12 cellular contexts compared by ENCODE assay signal in genomic region chr4:76856183-76856969, GRCh38. TPM values are rescaled to one million over a fixed set of nuclear protein-coding genes. Genes with fewer than 3 reads are reported as not detected.
DNase-seq lines count a peak whose midpoint lies in the region; TF ChIP-seq lines count a peak whose summit lies in the region.
"Had no signal": no experiment of that assay in that cellular context is flagged by ENCODE, and none has a peak within 500 bp of the region (broad histone marks: within the 10 kb centered on the region; RNA-seq: fewer than 3 reads in every experiment).

No MANE protein-coding gene starts in this region.

- TF ChIP-seq CTCF in epithelial cell of proximal tubule (conservative IDR thresholded peaks at IDR 0.05; ENCODE audit: low read depth, low read length) (no peak), osteoblast (IDR thresholded peaks at IDR 0.05; ENCODE audit: extremely low read depth, low read depth, low read length) (no peak)

- CTCF ChIA-PET in CD8-positive, alpha-beta memory T cell (lab: Charles Lee) = no interaction called here

- H3K4me3 ChIP-seq in epithelial cell of proximal tubule (ENCODE audit: low read depth, low read length) (no peak overlapping the region), osteoblast (ENCODE audit: insufficient read depth, low read length) (no peak overlapping the region)
- H3K4me3 ChIP-seq in CD8-positive, alpha-beta memory T cell (ENCODE audit: low read length) = no peak overlapping the region

- H2AFZ ChIP-seq in osteoblast (ENCODE audit: low read length) = no peak overlapping the region

- peaks cover 10 to 37% of the 10 kb centered on the region in 2 donors for H3K27me3 Mint-ChIP-seq in CD8-positive, alpha-beta memory T cell

- H3K27ac Mint-ChIP-seq in CD8-positive, alpha-beta memory T cell = no peak overlapping the region
- H3K27ac Mint-ChIP-seq: naive B cell; T-helper 2 cell treated with Interferon-gamma antibody and Interleukin-4, amounts not matched to agents 5 μg/mL and 100 μg/mL, for 36 hours had no signal

- H3K4me1 ChIP-seq in osteoblast (ENCODE audit: insufficient read depth, low read length) = peaks cover 18% of the 10 kb centered on the region
- no peaks in the 10 kb centered on the region for H3K4me1 ChIP-seq in CD8-positive, alpha-beta memory T cell (ENCODE audit: insufficient read depth, low read length)

- peaks cover 0 to 5% (median 0%) of the 10 kb centered on the region in 3 donors for H3K4me1 Mint-ChIP-seq in CD8-positive, alpha-beta memory T cell
- H3K4me1 Mint-ChIP-seq: naive B cell had no signal

- POLR2A ChIA-PET in CD8-positive, alpha-beta memory T cell (lab: Charles Lee) = no interaction called here

- peak overlapping the region; percentile 19 for H3K27ac ChIP-seq in osteoblast (ENCODE audit: low read depth, low read length)
- H3K27ac ChIP-seq in CD8-positive, alpha-beta memory T cell (ENCODE audit: low read depth, low read length) = no peak overlapping the region

- H3K4me2 ChIP-seq in osteoblast (ENCODE audit: insufficient read depth, low read length) = no peak overlapping the region

- H3K9me3 ChIP-seq in osteoblast (ENCODE audit: low read depth, low read length) = no peaks in the 10 kb centered on the region
- no peaks in the 10 kb centered on the region for H3K9me3 ChIP-seq in CD8-positive, alpha-beta memory T cell (ENCODE audit: low read length)

- H4K20me1 ChIP-seq in osteoblast (ENCODE audit: insufficient read depth, low read length) = no peaks in the 10 kb centered on the region

- H3K9me3 Mint-ChIP-seq in CD8-positive, alpha-beta memory T cell = no peaks in the 10 kb centered on the region
- H3K9me3 Mint-ChIP-seq: naive B cell; T-helper 2 cell treated with Interferon-gamma antibody and Interleukin-4, amounts not matched to agents 5 μg/mL and 100 μg/mL, for 36 hours had no signal

- H3K79me2 ChIP-seq in osteoblast (ENCODE audit: insufficient read depth, low read length) = no peaks in the 10 kb centered on the region

- no peaks in the 10 kb centered on the region for H3K36me3 ChIP-seq in osteoblast (ENCODE audit: insufficient read depth, low read length)
- no peaks in the 10 kb centered on the region for H3K36me3 ChIP-seq in CD8-positive, alpha-beta memory T cell (ENCODE audit: insufficient read depth, low read length)

- H3K4me3 Mint-ChIP-seq in CD8-positive, alpha-beta memory T cell = no peak overlapping the region
- H3K4me3 Mint-ChIP-seq: naive B cell; T-helper 2 cell treated with Interferon-gamma antibody and Interleukin-4, amounts not matched to agents 5 μg/mL and 100 μg/mL, for 36 hours had no signal

- H3K27me3 ChIP-seq in osteoblast (ENCODE audit: insufficient read depth, low read length) = no peaks in the 10 kb centered on the region
- no peaks in the 10 kb centered on the region for H3K27me3 ChIP-seq in CD8-positive, alpha-beta memory T cell (ENCODE audit: insufficient read depth, low read length, poor library complexity, severe bottlenecking)

- no peaks in the 10 kb centered on the region for H3K36me3 Mint-ChIP-seq in CD8-positive, alpha-beta memory T cell
- H3K36me3 Mint-ChIP-seq: naive B cell had no signal

- peak; percentile 39 for DNase-seq in D341Med (ENCODE audit: low spot score)
- peak; percentile 79 for DNase-seq in NCI-H2227 (lab: John Stamatoyannopoulos, UW; ENCODE audit: unreplicated experiment)
- DNase-seq in epithelial cell of proximal tubule (ENCODE audit: low read depth) = peak; percentile 38
- peak; percentile 18 for DNase-seq in osteoblast (ENCODE audit: insufficient read length, low spot score, missing footprints)
- no peak for DNase-seq in NCI-H526 (lab: John Stamatoyannopoulos, UW)
- no peak for DNase-seq in SK-N-DZ (ENCODE audit: low spot score)
- DNase-seq in activated CD4-positive, CD25-positive, alpha-beta regulatory T cell treated with anti-CD3 and anti-CD28 coated beads, Interleukin-2, amount 50 U/mL, for 72 hours = no peak
- DNase-seq in CD8-positive, alpha-beta memory T cell = no peak
- DNase-seq: activated gamma-delta T cell treated with Interleukin-2 at 50 U/mL for 16 hours, naive B cell, NCI-H1694 had no signal

RNA-seq across cellular contexts. Expression of gene SOWAHB, which starts 41.6 kb away (rescaled TPM):
- total RNA-seq in epithelial cell of proximal tubule (9.4 and 10.1 TPM in 2 replicates), osteoblast (under 0.01 TPM in 2 replicates)
- polyA plus RNA-seq in SK-N-DZ (2014; cell fraction: cytosol; rRNA removed) = not detected in 2 replicates
- polyA plus RNA-seq in SK-N-DZ (2014; cell fraction: nucleus; rRNA removed) = not detected in 2 replicates
- total RNA-seq in CD8-positive, alpha-beta memory T cell = not detected
- polyA plus RNA-seq in CD8-positive, alpha-beta memory T cell = not detected

Comparison
In these comparisons a context has a peak if more than half of its experiments do, and no peak if none do; other contexts are left out.
1. DNase-seq: peak in D341Med (single experiment), NCI-H2227 (single experiment), epithelial cell of proximal tubule (single experiment) and osteoblast (single experiment); none in NCI-H526 (0 of 2), SK-N-DZ (single experiment), activated CD4-positive, CD25-positive, alpha-beta regulatory T cell treated with anti-CD3 and anti-CD28 coated beads, Interleukin-2, amount 50 U/mL, for 72 hours (single experiment) and CD8-positive, alpha-beta memory T cell (0 of 5).
2. RNA of gene SOWAHB, which starts 41.6 kb away (total RNA-seq): 9.4 to 10.1 TPM in epithelial cell of proximal tubule; not detected in CD8-positive, alpha-beta memory T cell and under 0.01 TPM in osteoblast; every median in the first group is over 10 times any median in the second.